9 cellular contexts compared by ENCODE assay signal in genomic region chr14:82855912-82856381, GRCh38.
A peak's percentile ranks its signal among the peaks of the same experiment; 100 is the strongest.
DNase-seq lines count a peak whose midpoint lies in the region; ATAC-seq and TF ChIP-seq lines count a peak whose summit lies in the region.
"Had no signal": no experiment of that assay in that cellular context is flagged by ENCODE, and none has a peak within 500 bp of the region (broad histone marks: within the 10 kb centered on the region; RNA-seq: fewer than 3 reads in every experiment).

No MANE protein-coding gene starts in this region.

- H3K9me3 ChIP-seq in WERI-Rb-1 (ENCODE audit: severe bottlenecking) = no peaks in the 10 kb centered on the region
- H3K9me3 ChIP-seq: upper lobe of left lung had no signal

- no peaks in the 10 kb centered on the region for H3K27me3 ChIP-seq in WERI-Rb-1 (ENCODE audit: insufficient read depth, low read depth, severe bottlenecking)
- H3K27me3 ChIP-seq: upper lobe of left lung had no signal

- TF ChIP-seq CTCF in WERI-Rb-1 (IDR thresholded peaks at IDR 0.05; ENCODE audit: low read depth, low read length) = peak; percentile 28

- no peak overlapping the region for H3K4me3 ChIP-seq in WERI-Rb-1 (ENCODE audit: low read depth, low read length)
- H3K4me3 ChIP-seq: upper lobe of left lung had no signal

- no peak for ATAC-seq in GM19328 (IDR thresholded peaks at IDR 0.05; ENCODE audit: unreplicated experiment)

- DNase-seq in DMS153 (lab: John Stamatoyannopoulos, UW) = peak; percentile 55
- peak; percentile 1 for DNase-seq in MV-4-11 (lab: John Stamatoyannopoulos, UW)
- DNase-seq in WERI-Rb-1 = no peak
- DNase-seq in medulla oblongata (ENCODE audit: extremely low spot score) = peak; percentile 65
- no peak for DNase-seq in NCI-H2227 treated with DMSO at 0.1 percent for 48 hours (lab: John Stamatoyannopoulos, UW)
- no peak for DNase-seq in AG20443 (ENCODE audit: low spot score)
- DNase-seq in ecto neural progenitor cell (ENCODE audit: low spot score) = no peak
- DNase-seq: upper lobe of left lung had no signal

- H3K36me3 ChIP-seq in WERI-Rb-1 = no peaks in the 10 kb centered on the region
- H3K36me3 ChIP-seq: upper lobe of left lung had no signal

- no peak overlapping the region for H3K27ac ChIP-seq in WERI-Rb-1
- H3K27ac ChIP-seq: upper lobe of left lung had no signal

Comparison
In these comparisons a context has a peak if more than half of its experiments do, and no peak if none do; other contexts are left out.
1. DNase-seq: peak in DMS153 (single experiment), MV-4-11 (single experiment) and medulla oblongata (single experiment); none in WERI-Rb-1 (single experiment), NCI-H2227 treated with DMSO at 0.1 percent for 48 hours (single experiment), AG20443 (single experiment) and ecto neural progenitor cell (single experiment).